Comparison of ENCODE assay signal across 12 cellular contexts in genomic region chr13:104315606-104316005, GRCh38.
DNase-seq lines count a peak whose midpoint lies in the region; ATAC-seq, FAIRE-seq and TF ChIP-seq lines count a peak whose summit lies in the region.
"Had no signal": no experiment of that assay in that cellular context is flagged by ENCODE, and none has a peak within 500 bp of the region (broad histone marks: within the 10 kb centered on the region; RNA-seq: fewer than 3 reads in every experiment).

No MANE protein-coding gene starts in this region.

- H3K4me1 Mint-ChIP-seq in astrocyte (ENCODE audit: low read depth, unreplicated experiment) = peaks cover 30% of the 10 kb centered on the region
- H3K4me1 Mint-ChIP-seq: stimulated activated naive B cell treated with anti-CD40 and anti-IgM and Interleukin-4, amounts not matched to agents 10 μg/mL and 1 μg/mL and 100 μg/mL, for 72 hours had no signal

- ATAC-seq in foreskin keratinocyte (peak; percentile 88), HG03039 (IDR thresholded peaks at IDR 0.05; ENCODE audit: unreplicated experiment) (no peak), HG02852 (IDR thresholded peaks at IDR 0.05; ENCODE audit: unreplicated experiment) (no peak)
- ATAC-seq: stimulated activated naive B cell treated with anti-CD40 and anti-IgM and Interleukin-4, amounts not matched to agents 10 μg/mL and 1 μg/mL and 100 μg/mL, for 72 hours had no signal

- no peaks in the 10 kb centered on the region for H3K36me3 Mint-ChIP-seq in astrocyte (ENCODE audit: low read depth, unreplicated experiment)
- H3K36me3 Mint-ChIP-seq: stimulated activated naive B cell treated with anti-CD40 and anti-IgM and Interleukin-4, amounts not matched to agents 10 μg/mL and 1 μg/mL and 100 μg/mL, for 72 hours had no signal

- no peaks in the 10 kb centered on the region for H3K36me3 ChIP-seq in astrocyte (ENCODE audit: insufficient read depth, low read length)

- peak; percentile 38 for DNase-seq in HS-5 (ENCODE audit: low read depth)
- peak; percentile 98 for DNase-seq in astrocyte (ENCODE audit: low read depth)
- DNase-seq in foreskin keratinocyte = peak; percentile 93 to 96
- DNase-seq in urothelium cell line (ENCODE audit: low spot score) = peak; percentile 36
- DNase-seq in stimulated activated CD4-positive, alpha-beta T cell treated with anti-CD3 and anti-CD28 coated beads, Interleukin-4, amount 100 ng/mL, for 1 hour = no peak
- DNase-seq: DMS79 treated with DMSO at 0.1 percent for 48 hours; NCI-H1930; stimulated activated naive B cell treated with anti-CD40 and anti-IgM and Interleukin-4, amounts not matched to agents 10 μg/mL and 1 μg/mL and 100 μg/mL, for 72 hours; T1000 had no signal

- peak overlapping the region; percentile 99 for H3K27ac Mint-ChIP-seq in astrocyte (ENCODE audit: unreplicated experiment)
- H3K27ac Mint-ChIP-seq: stimulated activated naive B cell treated with anti-CD40 and anti-IgM and Interleukin-4, amounts not matched to agents 10 μg/mL and 1 μg/mL and 100 μg/mL, for 72 hours had no signal

- no peaks in the 10 kb centered on the region for H4K20me1 ChIP-seq in astrocyte (ENCODE audit: insufficient read depth, low read length)

- H3K4me3 Mint-ChIP-seq in astrocyte (ENCODE audit: unreplicated experiment) = no peak overlapping the region
- H3K4me3 Mint-ChIP-seq: neural crest cell; stimulated activated naive B cell treated with anti-CD40 and anti-IgM and Interleukin-4, amounts not matched to agents 10 μg/mL and 1 μg/mL and 100 μg/mL, for 72 hours had no signal

- TF ChIP-seq CTCF in astrocyte (IDR thresholded peaks at IDR 0.05; ENCODE audit: insufficient read depth, low read depth, low read length) = no peak
- no peak for TF ChIP-seq CTCF in foreskin keratinocyte (conservative IDR thresholded peaks at IDR 0.05)

- no peaks in the 10 kb centered on the region for H3K27me3 Mint-ChIP-seq in astrocyte (ENCODE audit: low read depth, unreplicated experiment)
- H3K27me3 Mint-ChIP-seq: stimulated activated naive B cell treated with anti-CD40 and anti-IgM and Interleukin-4, amounts not matched to agents 10 μg/mL and 1 μg/mL and 100 μg/mL, for 72 hours had no signal

- H3K4me1 ChIP-seq in astrocyte (ENCODE audit: insufficient read depth, low read length) = peaks cover 6% of the 10 kb centered on the region
- H3K4me1 ChIP-seq in foreskin keratinocyte = peaks cover 11% of the 10 kb centered on the region

- no peaks in the 10 kb centered on the region for H3K79me2 ChIP-seq in astrocyte (ENCODE audit: insufficient read depth, low read length)

- peak overlapping the region; percentile 1 for H3K9ac ChIP-seq in astrocyte (ENCODE audit: low read length)

- FAIRE-seq in astrocyte (lab: Jason Lieb, UNC) (peak; percentile 41), urothelium cell line (lab: Jason Lieb, UNC) (no peak)

- no peaks in the 10 kb centered on the region for H3K9me3 ChIP-seq in astrocyte (ENCODE audit: insufficient read depth, low read depth, low read length)

- peaks cover 4% of the 10 kb centered on the region for H3K9me3 Mint-ChIP-seq in astrocyte (ENCODE audit: unreplicated experiment)

- peak overlapping the region; percentile 32 for H3K4me2 ChIP-seq in astrocyte (ENCODE audit: low read length)

- no peaks in the 10 kb centered on the region for H3K27me3 ChIP-seq in astrocyte (ENCODE audit: insufficient read depth, low read length)
- no peaks in the 10 kb centered on the region for H3K27me3 ChIP-seq in foreskin keratinocyte

- H3K27ac ChIP-seq in astrocyte (ENCODE audit: low read depth, low read length) (peak overlapping the region; percentile 81), foreskin keratinocyte (peak overlapping the region; percentile 3)

- H2AFZ ChIP-seq in astrocyte (ENCODE audit: low read depth, low read length) = peak overlapping the region; percentile 6

- no peak overlapping the region for H3K4me3 ChIP-seq in astrocyte (ENCODE audit: insufficient read depth, low read depth, low read length)
